2 cellular contexts compared by ENCODE assay signal in genomic region chr2:64344999-64345576, GRCh38.
A peak's percentile ranks its signal among the peaks of the same experiment; 100 is the strongest.
TF ChIP-seq lines count a peak whose summit lies in the region.

No MANE protein-coding gene starts in this region.

TF ChIP-seq in IMR-90, 13 proteins besides CTCF, POLR2A, EP300 and RAD21:
- TF ChIP-seq MAFK (IDR thresholded peaks at IDR 0.05; ENCODE audit: low read depth, low read length) (0 out of 2 replicates have a peak, but pooled peaks have one; percentile 26), MXI1 (IDR thresholded peaks at IDR 0.05; ENCODE audit: borderline replicate concordance, low read depth, low read length) (no peak)

TF ChIP-seq in H1, 55 proteins besides CTCF, POLR2A, EP300 and RAD21:
- no peak for TF ChIP-seq ZNF274 (IDR thresholded peaks at IDR 0.05; ENCODE audit: borderline replicate concordance, extremely low read depth, low read length)
- TF ChIP-seq POLR2AphosphoS5 (IDR thresholded peaks at IDR 0.05; ENCODE audit: low read depth, low read length): no peak
- TF ChIP-seq SIX5 (IDR thresholded peaks at IDR 0.05; ENCODE audit: low read depth, low read length): peak; percentile 64
- TF ChIP-seq CEBPB (IDR thresholded peaks at IDR 0.05; ENCODE audit: low read depth, low read length): no peak
- no peak for TF ChIP-seq USF2 (IDR thresholded peaks at IDR 0.05; ENCODE audit: low read length)
- no peak for TF ChIP-seq KDM1A (IDR thresholded peaks at IDR 0.05; ENCODE audit: borderline replicate concordance, low read length)
- no peak for TF ChIP-seq RXRA (IDR thresholded peaks at IDR 0.05; ENCODE audit: insufficient read depth, low read depth, low read length)
